1 cellular context compared by ENCODE assay signal in the genomic region with DNA sequence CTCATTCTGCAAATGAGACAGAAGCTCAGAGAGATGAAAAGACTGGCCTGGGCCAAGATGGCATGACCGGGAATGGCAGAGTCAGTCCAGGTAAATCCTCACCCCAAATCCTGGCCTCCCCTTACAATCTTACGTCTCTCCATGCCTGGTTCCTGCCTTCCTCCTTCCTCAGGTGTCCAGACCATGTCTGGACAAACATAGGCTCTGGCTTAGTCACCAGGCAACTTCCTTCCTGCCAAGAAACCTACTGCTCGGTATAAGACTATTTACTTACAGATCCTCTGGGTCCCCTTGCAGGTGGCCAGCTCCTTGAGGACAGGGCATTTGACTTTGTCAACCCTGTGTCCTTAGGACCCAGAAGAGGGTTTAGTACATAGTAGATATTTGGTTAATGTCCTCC.
TF ChIP-seq lines count a peak whose summit lies in the region.

No MANE protein-coding gene starts in this region.

TF ChIP-seq in SK-N-SH treated with all-trans-retinoic acid at 6 μM for 48 hours, 23 proteins besides CTCF, POLR2A, EP300 and RAD21 (continued from another document):
- TF ChIP-seq, protein P1, sequence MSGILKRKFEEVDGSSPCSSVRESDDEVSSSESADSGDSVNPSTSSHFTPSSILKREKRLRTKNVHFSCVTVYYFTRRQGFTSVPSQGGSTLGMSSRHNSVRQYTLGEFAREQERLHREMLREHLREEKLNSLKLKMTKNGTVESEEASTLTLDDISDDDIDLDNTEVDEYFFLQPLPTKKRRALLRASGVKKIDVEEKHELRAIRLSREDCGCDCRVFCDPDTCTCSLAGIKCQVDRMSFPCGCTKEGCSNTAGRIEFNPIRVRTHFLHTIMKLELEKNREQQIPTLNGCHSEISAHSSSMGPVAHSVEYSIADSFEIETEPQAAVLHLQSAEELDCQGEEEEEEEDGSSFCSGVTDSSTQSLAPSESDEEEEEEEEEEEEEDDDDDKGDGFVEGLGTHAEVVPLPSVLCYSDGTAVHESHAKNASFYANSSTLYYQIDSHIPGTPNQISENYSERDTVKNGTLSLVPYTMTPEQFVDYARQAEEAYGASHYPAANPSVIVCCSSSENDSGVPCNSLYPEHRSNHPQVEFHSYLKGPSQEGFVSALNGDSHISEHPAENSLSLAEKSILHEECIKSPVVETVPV (CRISPR knock-in tag; IDR thresholded peaks at IDR 0.05), result no peak
- TF ChIP-seq OSR1 (CRISPR knock-in tag; IDR thresholded peaks at IDR 0.05) (no peak), BACH2 (CRISPR knock-in tag; IDR thresholded peaks at IDR 0.05; ENCODE audit: borderline replicate concordance) (no peak), ZC3H10 (CRISPR knock-in tag; IDR thresholded peaks at IDR 0.05) (no peak), ISL1 (CRISPR knock-in tag; IDR thresholded peaks at IDR 0.05) (no peak), ZFP30 (CRISPR knock-in tag; IDR thresholded peaks at IDR 0.05) (no peak)
